2 cellular contexts compared by ENCODE assay signal in the genomic region with DNA sequence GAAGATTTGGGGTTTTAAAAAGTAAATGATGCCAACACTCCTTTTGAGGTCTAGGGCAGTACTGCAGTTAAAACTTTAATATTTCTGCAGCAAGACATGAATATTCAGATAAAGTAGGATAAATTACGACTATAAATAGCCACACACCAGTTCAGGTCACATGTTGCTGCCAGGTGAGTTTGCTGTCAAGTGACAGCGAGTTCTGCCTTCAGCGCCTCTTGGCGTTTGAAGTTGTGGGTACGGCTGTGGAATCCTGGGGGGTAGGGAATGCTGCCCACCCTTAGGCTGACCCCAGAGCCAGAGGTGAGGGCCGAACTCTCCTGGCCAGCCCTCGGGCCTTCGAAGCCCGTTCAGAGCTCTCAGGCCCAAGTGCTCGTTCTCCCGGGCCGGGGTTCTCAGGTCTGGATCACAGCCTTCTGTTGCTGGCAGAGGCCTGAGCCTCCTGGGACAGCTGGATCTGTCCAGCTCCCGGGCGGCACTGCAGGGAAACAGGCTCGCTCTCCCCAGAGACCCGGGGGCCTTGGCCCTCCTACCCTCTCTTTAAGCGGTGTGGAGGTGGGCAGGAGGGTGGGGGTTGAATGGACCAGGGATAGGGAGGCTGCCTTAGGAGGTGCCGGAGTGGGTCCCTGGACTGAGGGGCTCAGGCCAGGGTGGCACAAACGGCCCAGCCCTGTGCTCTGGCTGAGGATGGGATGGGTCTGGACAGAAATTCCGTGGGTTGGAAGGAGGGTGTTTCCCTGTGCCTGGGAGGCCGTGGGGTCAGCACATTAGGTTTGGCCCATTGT.
TF ChIP-seq lines count a peak whose summit lies in the region.

No MANE protein-coding gene starts in this region.

TF ChIP-seq in SK-N-SH, 30 proteins besides CTCF, POLR2A, EP300 and RAD21:
- no peak for TF ChIP-seq YY1 (IDR thresholded peaks at IDR 0.05; ENCODE audit: low read depth)
- TF ChIP-seq MEF2A (IDR thresholded peaks at IDR 0.05; ENCODE audit: borderline replicate concordance, low read depth), result no peak
- TF ChIP-seq, protein P1, sequence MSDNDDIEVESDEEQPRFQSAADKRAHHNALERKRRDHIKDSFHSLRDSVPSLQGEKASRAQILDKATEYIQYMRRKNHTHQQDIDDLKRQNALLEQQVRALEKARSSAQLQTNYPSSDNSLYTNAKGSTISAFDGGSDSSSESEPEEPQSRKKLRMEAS (IDR thresholded peaks at IDR 0.05; ENCODE audit: low read depth), result no peak
- TF ChIP-seq, protein P2, sequence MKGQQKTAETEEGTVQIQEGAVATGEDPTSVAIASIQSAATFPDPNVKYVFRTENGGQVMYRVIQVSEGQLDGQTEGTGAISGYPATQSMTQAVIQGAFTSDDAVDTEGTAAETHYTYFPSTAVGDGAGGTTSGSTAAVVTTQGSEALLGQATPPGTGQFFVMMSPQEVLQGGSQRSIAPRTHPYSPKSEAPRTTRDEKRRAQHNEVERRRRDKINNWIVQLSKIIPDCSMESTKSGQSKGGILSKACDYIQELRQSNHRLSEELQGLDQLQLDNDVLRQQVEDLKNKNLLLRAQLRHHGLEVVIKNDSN (IDR thresholded peaks at IDR 0.05; ENCODE audit: borderline replicate concordance, low read depth), result no peak
- TF ChIP-seq MXI1 (IDR thresholded peaks at IDR 0.05; ENCODE audit: low read depth, low read length), result no peak
- TF ChIP-seq, protein P3, sequence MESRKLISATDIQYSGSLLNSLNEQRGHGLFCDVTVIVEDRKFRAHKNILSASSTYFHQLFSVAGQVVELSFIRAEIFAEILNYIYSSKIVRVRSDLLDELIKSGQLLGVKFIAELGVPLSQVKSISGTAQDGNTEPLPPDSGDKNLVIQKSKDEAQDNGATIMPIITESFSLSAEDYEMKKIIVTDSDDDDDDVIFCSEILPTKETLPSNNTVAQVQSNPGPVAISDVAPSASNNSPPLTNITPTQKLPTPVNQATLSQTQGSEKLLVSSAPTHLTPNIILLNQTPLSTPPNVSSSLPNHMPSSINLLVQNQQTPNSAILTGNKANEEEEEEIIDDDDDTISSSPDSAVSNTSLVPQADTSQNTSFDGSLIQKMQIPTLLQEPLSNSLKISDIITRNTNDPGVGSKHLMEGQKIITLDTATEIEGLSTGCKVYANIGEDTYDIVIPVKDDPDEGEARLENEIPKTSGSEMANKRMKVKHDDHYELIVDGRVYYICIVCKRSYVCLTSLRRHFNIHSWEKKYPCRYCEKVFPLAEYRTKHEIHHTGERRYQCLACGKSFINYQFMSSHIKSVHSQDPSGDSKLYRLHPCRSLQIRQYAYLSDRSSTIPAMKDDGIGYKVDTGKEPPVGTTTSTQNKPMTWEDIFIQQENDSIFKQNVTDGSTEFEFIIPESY (IDR thresholded peaks at IDR 0.05; ENCODE audit: borderline replicate concordance, low read depth), result no peak
- no peak for TF ChIP-seq NRF1 (IDR thresholded peaks at IDR 0.05; ENCODE audit: low read depth, low read length)
- no peak for TF ChIP-seq NFIC (IDR thresholded peaks at IDR 0.05; ENCODE audit: borderline replicate concordance)
- no peak for TF ChIP-seq GATA2 (CRISPR knock-in tag; IDR thresholded peaks at IDR 0.05)
- TF ChIP-seq, protein P4, sequence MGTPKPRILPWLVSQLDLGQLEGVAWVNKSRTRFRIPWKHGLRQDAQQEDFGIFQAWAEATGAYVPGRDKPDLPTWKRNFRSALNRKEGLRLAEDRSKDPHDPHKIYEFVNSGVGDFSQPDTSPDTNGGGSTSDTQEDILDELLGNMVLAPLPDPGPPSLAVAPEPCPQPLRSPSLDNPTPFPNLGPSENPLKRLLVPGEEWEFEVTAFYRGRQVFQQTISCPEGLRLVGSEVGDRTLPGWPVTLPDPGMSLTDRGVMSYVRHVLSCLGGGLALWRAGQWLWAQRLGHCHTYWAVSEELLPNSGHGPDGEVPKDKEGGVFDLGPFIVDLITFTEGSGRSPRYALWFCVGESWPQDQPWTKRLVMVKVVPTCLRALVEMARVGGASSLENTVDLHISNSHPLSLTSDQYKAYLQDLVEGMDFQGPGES (IDR thresholded peaks at IDR 0.05; ENCODE audit: low read depth, low read length), result no peak
- TF ChIP-seq FOSL2 (IDR thresholded peaks at IDR 0.05; ENCODE audit: borderline replicate concordance, low read depth), result no peak
- TF ChIP-seq RFX5 (IDR thresholded peaks at IDR 0.05; ENCODE audit: low read length), result no peak
- TF ChIP-seq, protein P5, sequence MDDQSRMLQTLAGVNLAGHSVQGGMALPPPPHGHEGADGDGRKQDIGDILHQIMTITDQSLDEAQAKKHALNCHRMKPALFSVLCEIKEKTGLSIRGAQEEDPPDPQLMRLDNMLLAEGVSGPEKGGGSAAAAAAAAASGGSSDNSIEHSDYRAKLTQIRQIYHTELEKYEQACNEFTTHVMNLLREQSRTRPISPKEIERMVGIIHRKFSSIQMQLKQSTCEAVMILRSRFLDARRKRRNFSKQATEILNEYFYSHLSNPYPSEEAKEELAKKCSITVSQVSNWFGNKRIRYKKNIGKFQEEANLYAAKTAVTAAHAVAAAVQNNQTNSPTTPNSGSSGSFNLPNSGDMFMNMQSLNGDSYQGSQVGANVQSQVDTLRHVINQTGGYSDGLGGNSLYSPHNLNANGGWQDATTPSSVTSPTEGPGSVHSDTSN (IDR thresholded peaks at IDR 0.05), result no peak
- TF ChIP-seq SIN3A (IDR thresholded peaks at IDR 0.05; ENCODE audit: borderline replicate concordance, low read depth, low read length), result no peak
- TF ChIP-seq RCOR1 (IDR thresholded peaks at IDR 0.05; ENCODE audit: low read length), result no peak
- TF ChIP-seq, protein P6, sequence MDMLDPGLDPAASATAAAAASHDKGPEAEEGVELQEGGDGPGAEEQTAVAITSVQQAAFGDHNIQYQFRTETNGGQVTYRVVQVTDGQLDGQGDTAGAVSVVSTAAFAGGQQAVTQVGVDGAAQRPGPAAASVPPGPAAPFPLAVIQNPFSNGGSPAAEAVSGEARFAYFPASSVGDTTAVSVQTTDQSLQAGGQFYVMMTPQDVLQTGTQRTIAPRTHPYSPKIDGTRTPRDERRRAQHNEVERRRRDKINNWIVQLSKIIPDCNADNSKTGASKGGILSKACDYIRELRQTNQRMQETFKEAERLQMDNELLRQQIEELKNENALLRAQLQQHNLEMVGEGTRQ (IDR thresholded peaks at IDR 0.05; ENCODE audit: borderline replicate concordance, low read depth, low read length), result no peak

TF ChIP-seq in SK-N-SH treated with all-trans-retinoic acid at 6 μM for 48 hours, 23 proteins besides CTCF, POLR2A, EP300 and RAD21:
- TF ChIP-seq, protein P7, sequence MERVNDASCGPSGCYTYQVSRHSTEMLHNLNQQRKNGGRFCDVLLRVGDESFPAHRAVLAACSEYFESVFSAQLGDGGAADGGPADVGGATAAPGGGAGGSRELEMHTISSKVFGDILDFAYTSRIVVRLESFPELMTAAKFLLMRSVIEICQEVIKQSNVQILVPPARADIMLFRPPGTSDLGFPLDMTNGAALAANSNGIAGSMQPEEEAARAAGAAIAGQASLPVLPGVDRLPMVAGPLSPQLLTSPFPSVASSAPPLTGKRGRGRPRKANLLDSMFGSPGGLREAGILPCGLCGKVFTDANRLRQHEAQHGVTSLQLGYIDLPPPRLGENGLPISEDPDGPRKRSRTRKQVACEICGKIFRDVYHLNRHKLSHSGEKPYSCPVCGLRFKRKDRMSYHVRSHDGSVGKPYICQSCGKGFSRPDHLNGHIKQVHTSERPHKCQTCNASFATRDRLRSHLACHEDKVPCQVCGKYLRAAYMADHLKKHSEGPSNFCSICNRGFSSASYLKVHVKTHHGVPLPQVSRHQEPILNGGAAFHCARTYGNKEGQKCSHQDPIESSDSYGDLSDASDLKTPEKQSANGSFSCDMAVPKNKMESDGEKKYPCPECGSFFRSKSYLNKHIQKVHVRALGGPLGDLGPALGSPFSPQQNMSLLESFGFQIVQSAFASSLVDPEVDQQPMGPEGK (CRISPR knock-in tag; IDR thresholded peaks at IDR 0.05; ENCODE audit: borderline replicate concordance), result no peak
